Comparison of ENCODE assay signal across 11 cellular contexts in genomic region chr2:17901246-17901645, GRCh38. TPM values are rescaled to one million over a fixed set of nuclear protein-coding genes. Genes with fewer than 3 reads are reported as not detected.
A peak's percentile ranks its signal among the peaks of the same experiment; 100 is the strongest.
DNase-seq lines count a peak whose midpoint lies in the region.
"Had no signal": no experiment of that assay in that cellular context is flagged by ENCODE, and none has a peak within 500 bp of the region (broad histone marks: within the 10 kb centered on the region; RNA-seq: fewer than 3 reads in every experiment).

No MANE protein-coding gene starts in this region.

- no peak overlapping the region for H3K27ac ChIP-seq in epithelial cell of prostate
- H3K27ac ChIP-seq: neural progenitor cell, vagina had no signal

- DNase-seq in DMS153 (lab: John Stamatoyannopoulos, UW) = peak; percentile 86
- DNase-seq in NCI-H1092 (lab: John Stamatoyannopoulos, UW) = peak; percentile 21
- DNase-seq in NCI-H69 (lab: John Stamatoyannopoulos, UW) = peak; percentile 82
- DNase-seq in epithelial cell of prostate (ENCODE audit: low read depth, low spot score) = peak; percentile 20
- no peak for DNase-seq in foreskin melanocyte
- no peak for DNase-seq in stimulated activated CD4-positive, alpha-beta T cell treated with anti-CD3 and anti-CD28 coated beads, Interleukin-2, amount 100 ng/mL, for 48 hours
- DNase-seq in putamen (ENCODE audit: low spot score) = no peak
- DNase-seq in posterior vena cava (ENCODE audit: low spot score) = no peak
- DNase-seq: stimulated activated CD4-positive, alpha-beta T cell treated with anti-CD3 and anti-CD28 coated beads, Interleukin-12 subunit alpha, Interleukin-12 subunit beta, amount 100 ng/mL, for 4 hours had no signal

- intact Hi-C loops in posterior vena cava (cut with DNase I) = no loop called here

RNA-seq across cellular contexts. Expression of gene KCNS3, which starts 22.8 kb away (rescaled TPM):
- 1 to 10 TPM; 3.1 to 7.2 TPM for total RNA-seq in posterior vena cava

Comparison
In these comparisons a context has a peak if more than half of its experiments do, and no peak if none do; other contexts are left out.
1. DNase-seq: peak in DMS153 (single experiment), NCI-H1092 (single experiment), NCI-H69 (single experiment) and epithelial cell of prostate (single experiment); none in foreskin melanocyte (single experiment), stimulated activated CD4-positive, alpha-beta T cell treated with anti-CD3 and anti-CD28 coated beads, Interleukin-2, amount 100 ng/mL, for 48 hours (0 of 2), putamen (single experiment) and posterior vena cava (single experiment).